ENCODE assay signal across 1 cellular context in the genomic region with DNA sequence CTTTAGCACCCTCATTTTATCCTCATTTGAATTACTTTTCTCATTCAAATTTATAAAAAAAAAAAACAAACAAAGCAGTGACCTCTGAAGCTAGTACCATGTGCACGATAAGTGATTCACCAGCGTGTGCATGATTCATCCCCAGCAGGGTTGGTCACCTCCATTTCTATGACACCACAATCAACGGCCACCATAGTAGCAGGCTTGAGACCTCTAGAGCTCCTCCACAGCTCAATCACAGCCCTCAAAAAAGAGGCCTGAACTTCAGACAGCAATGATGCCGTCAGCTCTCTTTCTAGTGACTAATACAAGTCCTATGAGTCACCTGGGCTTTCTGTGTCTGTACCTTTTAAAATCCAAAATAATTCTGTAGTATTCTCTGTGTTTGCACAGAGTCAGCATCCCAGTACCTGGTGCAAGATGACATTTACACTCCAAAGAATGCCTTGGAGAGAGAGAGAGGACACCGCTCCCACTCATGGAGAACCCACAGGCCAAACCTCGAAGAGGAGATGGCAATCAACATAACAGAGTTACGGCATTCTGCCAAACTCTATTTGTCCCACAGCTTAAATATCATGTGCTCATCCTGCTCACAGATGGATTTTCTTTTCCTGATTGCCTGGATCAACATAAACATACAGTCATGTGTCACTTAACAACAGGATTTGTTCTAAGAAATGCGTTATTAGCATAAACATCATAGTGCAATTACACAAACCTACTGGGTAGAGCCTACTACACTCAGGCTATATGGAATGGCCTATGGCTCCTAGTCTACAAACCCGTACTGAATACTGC.
TF ChIP-seq lines count a peak whose summit lies in the region.

No MANE protein-coding gene starts in this region.

TF ChIP-seq in HEK293, 187 proteins besides CTCF, POLR2A, EP300 and RAD21 (continued from another document):
- TF ChIP-seq, protein P1, sequence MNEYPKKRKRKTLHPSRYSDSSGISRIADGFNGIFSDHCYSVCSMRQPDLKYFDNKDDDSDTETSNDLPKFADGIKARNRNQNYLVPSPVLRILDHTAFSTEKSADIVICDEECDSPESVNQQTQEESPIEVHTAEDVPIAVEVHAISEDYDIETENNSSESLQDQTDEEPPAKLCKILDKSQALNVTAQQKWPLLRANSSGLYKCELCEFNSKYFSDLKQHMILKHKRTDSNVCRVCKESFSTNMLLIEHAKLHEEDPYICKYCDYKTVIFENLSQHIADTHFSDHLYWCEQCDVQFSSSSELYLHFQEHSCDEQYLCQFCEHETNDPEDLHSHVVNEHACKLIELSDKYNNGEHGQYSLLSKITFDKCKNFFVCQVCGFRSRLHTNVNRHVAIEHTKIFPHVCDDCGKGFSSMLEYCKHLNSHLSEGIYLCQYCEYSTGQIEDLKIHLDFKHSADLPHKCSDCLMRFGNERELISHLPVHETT (tag by site-specific recombination; IDR thresholded peaks at IDR 0.05): 0 out of 2 replicates have a peak, but pooled peaks have one; percentile 57
- TF ChIP-seq ZNF530 (tag by site-specific recombination; IDR thresholded peaks at IDR 0.05; ENCODE audit: low read depth) (no peak), ZNF140 (tag by site-specific recombination; IDR thresholded peaks at IDR 0.05) (no peak), ZNF138 (tag by site-specific recombination; IDR thresholded peaks at IDR 0.05; ENCODE audit: borderline replicate concordance) (no peak), ZBTB8A (tag by site-specific recombination; IDR thresholded peaks at IDR 0.05) (no peak), KLF10 (tag by site-specific recombination; IDR thresholded peaks at IDR 0.05) (peak; percentile 28; the same call in 1 of the 2 replicates), ZNF629 (tag by site-specific recombination; IDR thresholded peaks at IDR 0.05) (peak; percentile 86), ZNF561 (tag by site-specific recombination; IDR thresholded peaks at IDR 0.05; ENCODE audit: borderline replicate concordance) (no peak), ZNF335 (tag by site-specific recombination; conservative IDR thresholded peaks at IDR 0.05) (peak; percentile 36; the same call in 1 of the 2 replicates), KLF8 (tag by site-specific recombination; IDR thresholded peaks at IDR 0.05) (peak; percentile 74; the same call in 1 of the 2 replicates), OVOL3 (tag by site-specific recombination; IDR thresholded peaks at IDR 0.05) (no peak), KLF7 (tag by site-specific recombination; IDR thresholded peaks at IDR 0.05; ENCODE audit: borderline replicate concordance) (no peak), ZNF16 (tag by site-specific recombination; IDR thresholded peaks at IDR 0.05; ENCODE audit: low read depth) (no peak), MYNN (tag by site-specific recombination; IDR thresholded peaks at IDR 0.05; ENCODE audit: borderline replicate concordance) (no peak), ZBTB21 (tag by site-specific recombination; IDR thresholded peaks at IDR 0.05) (peak; percentile 30; the same call in 1 of the 2 replicates), OSR2 (tag by site-specific recombination; IDR thresholded peaks at IDR 0.05) (peak; percentile 92), RBAK (tag by site-specific recombination; IDR thresholded peaks at IDR 0.05) (no peak)
- TF ChIP-seq, protein P2, sequence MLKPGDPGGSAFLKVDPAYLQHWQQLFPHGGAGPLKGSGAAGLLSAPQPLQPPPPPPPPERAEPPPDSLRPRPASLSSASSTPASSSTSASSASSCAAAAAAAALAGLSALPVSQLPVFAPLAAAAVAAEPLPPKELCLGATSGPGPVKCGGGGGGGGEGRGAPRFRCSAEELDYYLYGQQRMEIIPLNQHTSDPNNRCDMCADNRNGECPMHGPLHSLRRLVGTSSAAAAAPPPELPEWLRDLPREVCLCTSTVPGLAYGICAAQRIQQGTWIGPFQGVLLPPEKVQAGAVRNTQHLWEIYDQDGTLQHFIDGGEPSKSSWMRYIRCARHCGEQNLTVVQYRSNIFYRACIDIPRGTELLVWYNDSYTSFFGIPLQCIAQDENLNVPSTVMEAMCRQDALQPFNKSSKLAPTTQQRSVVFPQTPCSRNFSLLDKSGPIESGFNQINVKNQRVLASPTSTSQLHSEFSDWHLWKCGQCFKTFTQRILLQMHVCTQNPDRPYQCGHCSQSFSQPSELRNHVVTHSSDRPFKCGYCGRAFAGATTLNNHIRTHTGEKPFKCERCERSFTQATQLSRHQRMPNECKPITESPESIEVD (tag by site-specific recombination; IDR thresholded peaks at IDR 0.05): peak; percentile 37; the same call in 1 of the 2 replicates
- TF ChIP-seq, protein P3, sequence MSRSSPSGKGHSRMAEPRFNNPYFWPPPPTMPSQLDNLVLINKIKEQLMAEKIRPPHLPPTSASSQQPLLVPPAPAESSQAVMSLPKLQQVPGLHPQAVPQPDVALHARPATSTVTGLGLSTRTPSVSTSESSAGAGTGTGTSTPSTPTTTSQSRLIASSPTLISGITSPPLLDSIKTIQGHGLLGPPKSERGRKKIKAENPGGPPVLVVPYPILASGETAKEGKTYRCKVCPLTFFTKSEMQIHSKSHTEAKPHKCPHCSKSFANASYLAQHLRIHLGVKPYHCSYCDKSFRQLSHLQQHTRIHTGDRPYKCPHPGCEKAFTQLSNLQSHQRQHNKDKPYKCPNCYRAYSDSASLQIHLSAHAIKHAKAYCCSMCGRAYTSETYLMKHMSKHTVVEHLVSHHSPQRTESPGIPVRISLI (tag by site-specific recombination; IDR thresholded peaks at IDR 0.05): 0 out of 2 replicates have a peak, but pooled peaks have one; percentile 19
- TF ChIP-seq, protein P4, sequence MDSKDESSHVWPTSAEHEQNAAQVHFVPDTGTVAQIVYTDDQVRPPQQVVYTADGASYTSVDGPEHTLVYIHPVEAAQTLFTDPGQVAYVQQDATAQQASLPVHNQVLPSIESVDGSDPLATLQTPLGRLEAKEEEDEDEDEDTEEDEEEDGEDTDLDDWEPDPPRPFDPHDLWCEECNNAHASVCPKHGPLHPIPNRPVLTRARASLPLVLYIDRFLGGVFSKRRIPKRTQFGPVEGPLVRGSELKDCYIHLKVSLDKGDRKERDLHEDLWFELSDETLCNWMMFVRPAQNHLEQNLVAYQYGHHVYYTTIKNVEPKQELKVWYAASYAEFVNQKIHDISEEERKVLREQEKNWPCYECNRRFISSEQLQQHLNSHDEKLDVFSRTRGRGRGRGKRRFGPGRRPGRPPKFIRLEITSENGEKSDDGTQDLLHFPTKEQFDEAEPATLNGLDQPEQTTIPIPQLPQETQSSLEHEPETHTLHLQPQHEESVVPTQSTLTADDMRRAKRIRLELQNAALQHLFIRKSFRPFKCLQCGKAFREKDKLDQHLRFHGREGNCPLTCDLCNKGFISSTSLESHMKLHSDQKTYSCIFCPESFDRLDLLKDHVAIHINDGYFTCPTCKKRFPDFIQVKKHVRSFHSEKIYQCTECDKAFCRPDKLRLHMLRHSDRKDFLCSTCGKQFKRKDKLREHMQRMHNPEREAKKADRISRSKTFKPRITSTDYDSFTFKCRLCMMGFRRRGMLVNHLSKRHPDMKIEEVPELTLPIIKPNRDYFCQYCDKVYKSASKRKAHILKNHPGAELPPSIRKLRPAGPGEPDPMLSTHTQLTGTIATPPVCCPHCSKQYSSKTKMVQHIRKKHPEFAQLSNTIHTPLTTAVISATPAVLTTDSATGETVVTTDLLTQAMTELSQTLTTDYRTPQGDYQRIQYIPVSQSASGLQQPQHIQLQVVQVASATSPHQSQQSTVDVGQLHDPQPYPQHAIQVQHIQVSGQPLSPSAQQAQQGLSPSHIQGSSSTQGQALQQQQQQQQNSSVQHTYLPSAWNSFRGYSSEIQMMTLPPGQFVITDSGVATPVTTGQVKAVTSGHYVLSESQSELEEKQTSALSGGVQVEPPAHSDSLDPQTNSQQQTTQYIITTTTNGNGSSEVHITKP (tag by site-specific recombination; IDR thresholded peaks at IDR 0.05): peak; percentile 30; the same call in 1 of the 2 replicates
- TF ChIP-seq, protein P5, sequence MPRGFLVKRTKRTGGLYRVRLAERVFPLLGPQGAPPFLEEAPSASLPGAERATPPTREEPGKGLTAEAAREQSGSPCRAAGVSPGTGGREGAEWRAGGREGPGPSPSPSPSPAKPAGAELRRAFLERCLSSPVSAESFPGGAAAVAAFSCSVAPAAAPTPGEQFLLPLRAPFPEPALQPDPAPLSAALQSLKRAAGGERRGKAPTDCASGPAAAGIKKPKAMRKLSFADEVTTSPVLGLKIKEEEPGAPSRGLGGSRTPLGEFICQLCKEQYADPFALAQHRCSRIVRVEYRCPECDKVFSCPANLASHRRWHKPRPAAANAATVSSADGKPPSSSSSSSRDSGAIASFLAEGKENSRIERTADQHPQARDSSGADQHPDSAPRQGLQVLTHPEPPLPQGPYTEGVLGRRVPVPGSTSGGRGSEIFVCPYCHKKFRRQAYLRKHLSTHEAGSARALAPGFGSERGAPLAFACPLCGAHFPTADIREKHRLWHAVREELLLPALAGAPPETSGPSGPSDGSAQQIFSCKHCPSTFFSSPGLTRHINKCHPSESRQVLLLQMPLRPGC (tag by site-specific recombination; IDR thresholded peaks at IDR 0.05): peak; percentile 45; the same call in 1 of the 2 replicates
